ENCODE assay signal across 1 cellular context in genomic region chr13:45040626-45041025, GRCh38.
TF ChIP-seq lines count a peak whose summit lies in the region.

No MANE protein-coding gene starts in this region.

TF ChIP-seq in HCT116, 20 proteins besides CTCF, POLR2A, EP300 and RAD21 (continued from another document):
- TF ChIP-seq ZBTB33 (IDR thresholded peaks at IDR 0.05; ENCODE audit: extremely low read depth, insufficient replicate concordance, low read length) (no peak), FOSL1 (IDR thresholded peaks at IDR 0.05; ENCODE audit: low read depth) (no peak), SRF (IDR thresholded peaks at IDR 0.05; ENCODE audit: low read depth) (no peak), CBX3 (IDR thresholded peaks at IDR 0.05; ENCODE audit: low read depth) (no peak), ZNF274 (IDR thresholded peaks at IDR 0.05; ENCODE audit: low read depth, low read length) (no peak)
